2 cellular contexts compared by ENCODE assay signal in the genomic region with DNA sequence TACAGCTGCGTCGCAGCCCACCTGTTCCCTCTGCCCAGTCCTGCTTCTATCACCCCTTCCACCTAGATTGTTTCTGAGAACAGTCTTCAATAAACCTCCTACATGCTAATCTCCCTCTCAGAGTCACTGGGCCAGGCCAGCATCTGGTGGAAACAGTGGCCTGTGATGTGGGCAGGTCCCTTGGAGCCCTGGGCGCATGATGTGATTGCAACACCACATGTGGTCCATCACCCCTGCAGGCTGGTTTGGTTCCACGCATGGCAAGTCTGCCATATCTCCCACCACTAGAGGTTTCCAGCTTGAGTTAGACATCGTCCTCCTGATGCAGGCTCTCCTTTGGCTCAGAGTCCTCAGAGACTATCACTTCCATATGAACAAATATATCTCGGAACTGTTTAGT.
TF ChIP-seq lines count a peak whose summit lies in the region.

No MANE protein-coding gene starts in this region.

TF ChIP-seq in IMR-90, 13 proteins besides CTCF, POLR2A, EP300 and RAD21:
- TF ChIP-seq FOS (IDR thresholded peaks at IDR 0.05; ENCODE audit: low read depth, low read length) (no peak), CEBPB (IDR thresholded peaks at IDR 0.05; ENCODE audit: low read depth, low read length) (peak; percentile 20; the same call in 1 of the 2 replicates), CHD1 (IDR thresholded peaks at IDR 0.05; ENCODE audit: low read depth, low read length) (no peak), USF2 (IDR thresholded peaks at IDR 0.05; ENCODE audit: low read depth, low read length) (no peak), MAFK (IDR thresholded peaks at IDR 0.05; ENCODE audit: low read depth, low read length) (no peak), MXI1 (IDR thresholded peaks at IDR 0.05; ENCODE audit: borderline replicate concordance, low read depth, low read length) (no peak), SMC3 (IDR thresholded peaks at IDR 0.05; ENCODE audit: low read depth, low read length) (no peak), NFE2L2 (IDR thresholded peaks at IDR 0.05; ENCODE audit: low read depth, low read length) (no peak)
- TF ChIP-seq, protein P1, sequence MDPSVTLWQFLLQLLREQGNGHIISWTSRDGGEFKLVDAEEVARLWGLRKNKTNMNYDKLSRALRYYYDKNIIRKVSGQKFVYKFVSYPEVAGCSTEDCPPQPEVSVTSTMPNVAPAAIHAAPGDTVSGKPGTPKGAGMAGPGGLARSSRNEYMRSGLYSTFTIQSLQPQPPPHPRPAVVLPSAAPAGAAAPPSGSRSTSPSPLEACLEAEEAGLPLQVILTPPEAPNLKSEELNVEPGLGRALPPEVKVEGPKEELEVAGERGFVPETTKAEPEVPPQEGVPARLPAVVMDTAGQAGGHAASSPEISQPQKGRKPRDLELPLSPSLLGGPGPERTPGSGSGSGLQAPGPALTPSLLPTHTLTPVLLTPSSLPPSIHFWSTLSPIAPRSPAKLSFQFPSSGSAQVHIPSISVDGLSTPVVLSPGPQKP (IDR thresholded peaks at IDR 0.05; ENCODE audit: borderline replicate concordance, low read depth, low read length), result no peak

TF ChIP-seq in WTC11, 78 proteins besides CTCF, POLR2A, EP300 and RAD21:
- no peak for TF ChIP-seq NFYB (CRISPR knock-in tag; conservative IDR thresholded peaks at IDR 0.05; ENCODE audit: low read depth)
- TF ChIP-seq AFF4 (CRISPR knock-in tag; IDR thresholded peaks at IDR 0.05; ENCODE audit: borderline replicate concordance), result no peak
- no peak for TF ChIP-seq NR2C2 (CRISPR knock-in tag; IDR thresholded peaks at IDR 0.05)
- TF ChIP-seq, protein P2, sequence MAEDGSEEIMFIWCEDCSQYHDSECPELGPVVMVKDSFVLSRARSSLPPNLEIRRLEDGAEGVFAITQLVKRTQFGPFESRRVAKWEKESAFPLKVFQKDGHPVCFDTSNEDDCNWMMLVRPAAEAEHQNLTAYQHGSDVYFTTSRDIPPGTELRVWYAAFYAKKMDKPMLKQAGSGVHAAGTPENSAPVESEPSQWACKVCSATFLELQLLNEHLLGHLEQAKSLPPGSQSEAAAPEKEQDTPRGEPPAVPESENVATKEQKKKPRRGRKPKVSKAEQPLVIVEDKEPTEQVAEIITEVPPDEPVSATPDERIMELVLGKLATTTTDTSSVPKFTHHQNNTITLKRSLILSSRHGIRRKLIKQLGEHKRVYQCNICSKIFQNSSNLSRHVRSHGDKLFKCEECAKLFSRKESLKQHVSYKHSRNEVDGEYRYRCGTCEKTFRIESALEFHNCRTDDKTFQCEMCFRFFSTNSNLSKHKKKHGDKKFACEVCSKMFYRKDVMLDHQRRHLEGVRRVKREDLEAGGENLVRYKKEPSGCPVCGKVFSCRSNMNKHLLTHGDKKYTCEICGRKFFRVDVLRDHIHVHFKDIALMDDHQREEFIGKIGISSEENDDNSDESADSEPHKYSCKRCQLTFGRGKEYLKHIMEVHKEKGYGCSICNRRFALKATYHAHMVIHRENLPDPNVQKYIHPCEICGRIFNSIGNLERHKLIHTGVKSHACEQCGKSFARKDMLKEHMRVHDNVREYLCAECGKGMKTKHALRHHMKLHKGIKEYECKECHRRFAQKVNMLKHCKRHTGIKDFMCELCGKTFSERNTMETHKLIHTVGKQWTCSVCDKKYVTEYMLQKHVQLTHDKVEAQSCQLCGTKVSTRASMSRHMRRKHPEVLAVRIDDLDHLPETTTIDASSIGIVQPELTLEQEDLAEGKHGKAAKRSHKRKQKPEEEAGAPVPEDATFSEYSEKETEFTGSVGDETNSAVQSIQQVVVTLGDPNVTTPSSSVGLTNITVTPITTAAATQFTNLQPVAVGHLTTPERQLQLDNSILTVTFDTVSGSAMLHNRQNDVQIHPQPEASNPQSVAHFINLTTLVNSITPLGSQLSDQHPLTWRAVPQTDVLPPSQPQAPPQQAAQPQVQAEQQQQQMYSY (CRISPR knock-in tag; IDR thresholded peaks at IDR 0.05), result no peak
- no peak for TF ChIP-seq USF2 (CRISPR knock-in tag; IDR thresholded peaks at IDR 0.05)
- TF ChIP-seq FOXK1 (CRISPR knock-in tag; IDR thresholded peaks at IDR 0.05), result no peak
- TF ChIP-seq ELF4 (CRISPR knock-in tag; IDR thresholded peaks at IDR 0.05; ENCODE audit: low read depth), result no peak
